In the genomic region with DNA sequence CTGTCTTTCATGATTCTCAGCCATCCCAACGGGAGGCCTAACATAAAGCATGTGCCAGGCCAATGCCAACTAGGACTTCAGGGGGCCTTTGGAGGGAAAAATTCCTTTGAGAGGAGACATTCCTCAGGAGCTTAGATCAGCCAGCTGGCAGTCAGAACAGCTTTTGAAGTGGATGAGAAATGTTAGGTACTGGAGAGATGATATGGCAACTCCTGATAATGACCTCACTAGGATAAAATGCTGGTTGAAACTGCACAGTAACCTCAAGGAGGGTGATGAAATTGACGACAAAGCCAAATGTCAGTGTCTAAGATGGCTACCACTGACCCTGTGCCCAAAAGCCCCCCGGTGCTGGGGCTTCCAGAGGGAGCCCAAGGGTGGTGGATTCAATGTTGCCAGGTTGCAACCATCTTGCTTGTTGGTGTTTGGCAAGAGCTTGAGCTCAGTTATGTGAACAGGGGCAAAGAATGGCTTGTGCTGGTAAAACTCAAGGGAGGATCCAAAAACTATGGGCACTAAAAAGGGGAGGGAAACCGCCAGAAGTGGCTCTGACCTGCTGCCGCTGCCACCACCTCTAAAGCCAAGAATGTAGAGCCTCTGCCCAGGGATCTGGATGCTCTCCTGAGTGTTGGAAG, we compare ENCODE assay signal across 8 cellular contexts.
DNase-seq lines count a peak whose midpoint lies in the region; TF ChIP-seq lines count a peak whose summit lies in the region.

No MANE protein-coding gene starts in this region.

- H3K36me3 ChIP-seq in thyroid gland: peaks cover 0 to 4% of the 10 kb centered on the region in 2 donors

- peaks cover 41 to 56% of the 10 kb centered on the region in 2 donors for H3K4me1 ChIP-seq in thyroid gland

- H3K4me3 ChIP-seq in thyroid gland (replicated peaks in 1 of 3): no peak overlapping the region

- DNase-seq in HT1080 (ENCODE audit: low read depth) (peak; percentile 97), astrocyte of the hippocampus (ENCODE audit: low read depth, low spot score) (peak; percentile 97), islet precursor cell (peak; percentile 85), thyroid gland (peak; percentile 76 to 78), iPS-NIHi7 (ENCODE audit: extremely low spot score) (no peak), NCI-H345 (lab: John Stamatoyannopoulos, UW) (no peak)
- DNase-seq in stimulated activated CD4-positive, alpha-beta T cell treated with anti-CD3 and anti-CD28 coated beads, Interleukin-15, amount 100 ng/mL, for 24 hours: no peak
- DNase-seq in stimulated activated CD4-positive, alpha-beta T cell treated with anti-CD3 and anti-CD28 coated beads, Interleukin-4, amount 100 ng/mL, for 1 hour: no peak

- no peak for TF ChIP-seq POLR2A in thyroid gland (IDR thresholded peaks at IDR 0.05)

- H3K9me3 ChIP-seq in thyroid gland: no peaks in the 10 kb centered on the region

- no peaks in the 10 kb centered on the region for H3K27me3 ChIP-seq in thyroid gland

- no peak for TF ChIP-seq CTCF in thyroid gland (IDR thresholded peaks at IDR 0.05)

- intact Hi-C loops in thyroid gland (cut with DNase I): no loop called here

- peak overlapping the region; percentile 92 to 93 (median 92) for H3K27ac ChIP-seq in thyroid gland

- WGBS in thyroid gland, 2 donors: 49 to 61% methylated on average over 5 of the region's 5 CpGs

Comparison
In these comparisons a context has a peak if more than half of its experiments do, and no peak if none do; other contexts are left out.
1. DNase-seq: peak in HT1080 (single experiment), astrocyte of the hippocampus (single experiment), islet precursor cell (single experiment) and thyroid gland (2 of 2); none in stimulated activated CD4-positive, alpha-beta T cell treated with anti-CD3 and anti-CD28 coated beads, Interleukin-15, amount 100 ng/mL, for 24 hours (single experiment), iPS-NIHi7 (single experiment), NCI-H345 (single experiment) and stimulated activated CD4-positive, alpha-beta T cell treated with anti-CD3 and anti-CD28 coated beads, Interleukin-4, amount 100 ng/mL, for 1 hour (single experiment).